In the genomic region with DNA sequence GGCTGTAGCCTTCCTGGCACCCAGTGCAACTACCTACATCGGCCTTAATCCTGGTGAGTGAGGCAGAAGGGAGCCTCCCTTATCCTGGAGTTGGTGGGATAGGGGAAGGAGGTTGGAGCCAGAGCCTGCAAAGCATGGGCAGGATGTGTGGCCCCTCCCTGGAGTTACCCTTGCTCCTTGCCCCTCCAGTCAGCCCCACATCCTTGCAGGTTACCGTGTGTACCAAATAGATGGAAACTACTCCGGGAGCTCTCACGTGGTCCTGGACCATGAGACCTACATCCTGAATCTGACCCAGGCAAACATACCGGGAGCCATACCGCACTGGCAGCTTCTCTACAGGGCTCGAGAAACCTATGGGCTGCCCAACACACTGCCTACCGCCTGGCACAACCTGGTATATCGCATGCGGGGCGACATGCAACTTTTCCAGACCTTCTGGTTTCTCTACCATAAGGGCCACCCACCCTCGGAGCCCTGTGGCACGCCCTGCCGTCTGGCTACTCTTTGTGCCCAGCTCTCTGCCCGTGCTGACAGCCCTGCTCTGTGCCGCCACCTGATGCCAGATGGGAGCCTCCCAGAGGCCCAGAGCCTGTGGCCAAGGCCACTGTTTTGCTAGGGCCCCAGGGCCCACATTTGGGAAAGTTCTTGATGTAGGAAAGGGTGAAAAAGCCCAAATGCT, we compare ENCODE assay signal across 30 cellular contexts. TPM values are rescaled to one million over a fixed set of nuclear protein-coding genes. Genes with fewer than 3 reads are reported as not detected.
DNase-seq lines count a peak whose midpoint lies in the region; ATAC-seq lines count a peak whose summit lies in the region.
"Had no signal": no experiment of that assay in that cellular context is flagged by ENCODE, and none has a peak within 500 bp of the region (broad histone marks: within the 10 kb centered on the region; RNA-seq: fewer than 3 reads in every experiment).

No MANE protein-coding gene starts in this region.

- no peak overlapping the region for H3K4me2 ChIP-seq in trophoblast cell (ENCODE audit: low read length)
- H3K4me2 ChIP-seq: KMS-11, smooth muscle cell had no signal

- H3K4me1 Mint-ChIP-seq in activated CD4-positive, alpha-beta T cell treated with anti-CD3 and anti-CD28 coated beads, Interleukin-2, amount 10 ng/mL, durations not matched to agents 7 days and 5 days: peaks cover 34% of the 10 kb centered on the region
- H3K4me1 Mint-ChIP-seq in central memory CD8-positive, alpha-beta T cell: peaks cover 52% of the 10 kb centered on the region

- POLR2A ChIA-PET in activated CD4-positive, alpha-beta T cell treated with anti-CD3 and anti-CD28 coated beads, Interleukin-2, amount 10 ng/mL, durations not matched to agents 7 days and 5 days (lab: Charles Lee): no interaction called here

- H3K9me3 Mint-ChIP-seq in activated CD4-positive, alpha-beta T cell treated with anti-CD3 and anti-CD28 coated beads, Interleukin-2, amount 10 ng/mL, durations not matched to agents 7 days and 5 days: no peaks in the 10 kb centered on the region
- no peaks in the 10 kb centered on the region for H3K9me3 Mint-ChIP-seq in central memory CD8-positive, alpha-beta T cell
- H3K9me3 Mint-ChIP-seq: memory B cell; stimulated activated naive CD8-positive, alpha-beta T cell treated with anti-CD3 and anti-CD28 coated beads, Interleukin-15, Interleukin-2, amounts not matched to agents 100 ng/mL and 50 ng/mL, for 24 hours had no signal

- H3K27ac ChIP-seq in trophoblast cell (ENCODE audit: low read depth, low read length): no peak overlapping the region
- H3K27ac ChIP-seq: brain microvascular endothelial cell, HL-60, KMS-11, left lung, thyroid gland, vagina had no signal

- no peak overlapping the region for H4K8ac ChIP-seq in trophoblast cell (ENCODE audit: low read depth, low read length)

- H3K23ac ChIP-seq in trophoblast cell (ENCODE audit: low read length): no peak overlapping the region

- no peak overlapping the region for H3K4ac ChIP-seq in trophoblast cell (ENCODE audit: low read depth, low read length)

- H3K4me3 ChIP-seq in trophoblast cell (ENCODE audit: low read depth, low read length): no peak overlapping the region
- H3K4me3 ChIP-seq: left lung, MG63, smooth muscle cell, thyroid gland, vagina had no signal

- H3K18ac ChIP-seq in trophoblast cell (ENCODE audit: low read length): no peak overlapping the region

- H3K4me1 ChIP-seq in trophoblast cell (ENCODE audit: control insufficient read depth in 1 of 2, insufficient read depth in 2 of 2, low read length in 2 of 2): peaks cover 11 to 17% of the 10 kb centered on the region in 2 experiments

- in situ Hi-C loops in G401 (cut with HindIII; ENCODE audit: low sequenced_read_pairs): no loop called here

- no peak overlapping the region for H3K9ac ChIP-seq in trophoblast cell (ENCODE audit: low read length)
- H3K9ac ChIP-seq: KMS-11 had no signal

- H3K14ac ChIP-seq in trophoblast cell (ENCODE audit: low read length): no peak overlapping the region

- peak overlapping the region; percentile 44 for H4K12ac ChIP-seq in trophoblast cell (ENCODE audit: low read depth, low read length)

- no peak overlapping the region for H2AK5ac ChIP-seq in trophoblast cell (ENCODE audit: low read length)

- peaks cover 2% of the 10 kb centered on the region for H3K79me2 ChIP-seq in trophoblast cell (ENCODE audit: control insufficient read depth, insufficient read depth, low read length, poor library complexity)

- no peak overlapping the region for H2BK12ac ChIP-seq in trophoblast cell (ENCODE audit: low read length)

- no peak overlapping the region for H3K4me3 Mint-ChIP-seq in activated CD4-positive, alpha-beta T cell treated with anti-CD3 and anti-CD28 coated beads, Interleukin-2, amount 10 ng/mL, durations not matched to agents 7 days and 5 days
- peak overlapping the region; percentile 55 for H3K4me3 Mint-ChIP-seq in central memory CD8-positive, alpha-beta T cell
- H3K4me3 Mint-ChIP-seq: memory B cell; stimulated activated naive CD8-positive, alpha-beta T cell treated with anti-CD3 and anti-CD28 coated beads, Interleukin-15, Interleukin-2, amounts not matched to agents 100 ng/mL and 50 ng/mL, for 24 hours had no signal

- peaks cover 6% of the 10 kb centered on the region for H3K79me1 ChIP-seq in trophoblast cell (ENCODE audit: low read length)

- peaks cover 6 to 9% of the 10 kb centered on the region in 2 experiments for H3K36me3 ChIP-seq in trophoblast cell (ENCODE audit: control insufficient read depth in 1 of 2, insufficient read depth in 2 of 2, low read length in 2 of 2)
- H3K36me3 ChIP-seq: brain microvascular endothelial cell, MG63 had no signal

- no peak overlapping the region for H2AFZ ChIP-seq in trophoblast cell (ENCODE audit: insufficient read depth, low read length, poor library complexity)

- ATAC-seq in central memory CD8-positive, alpha-beta T cell (replicated peaks; ENCODE audit: extremely low read depth, poor library complexity, severe bottlenecking): no peak
- no peak for ATAC-seq in HG03442 (IDR thresholded peaks at IDR 0.05; ENCODE audit: unreplicated experiment)
- ATAC-seq: activated CD4-positive, CD25-positive, alpha-beta regulatory T cell treated with anti-CD3 and anti-CD28 coated beads, Interleukin-2, amount 50 U/mL, for 24 hours; left lung; right cardiac atrium; SK-N-SH treated with all-trans-retinoic acid at 6 μM for 48 hours had no signal

- no peaks in the 10 kb centered on the region for H3K27me3 ChIP-seq in trophoblast cell (ENCODE audit: insufficient read depth, low read length)
- H3K27me3 ChIP-seq: brain microvascular endothelial cell, left lung, MG63, thyroid gland, vagina had no signal

- H3K36me3 Mint-ChIP-seq in activated CD4-positive, alpha-beta T cell treated with anti-CD3 and anti-CD28 coated beads, Interleukin-2, amount 10 ng/mL, durations not matched to agents 7 days and 5 days (ENCODE audit: low read depth): peaks cover 63% of the 10 kb centered on the region
- peaks cover 17% of the 10 kb centered on the region for H3K36me3 Mint-ChIP-seq in central memory CD8-positive, alpha-beta T cell (ENCODE audit: insufficient read depth)

- H2BK120ac ChIP-seq in trophoblast cell (ENCODE audit: insufficient read depth, low read length, poor library complexity): no peak overlapping the region

- H2BK5ac ChIP-seq in trophoblast cell (ENCODE audit: low read depth, low read length, poor library complexity): no peak overlapping the region

- no peak for DNase-seq in activated CD4-positive, alpha-beta T cell treated with anti-CD3 and anti-CD28 coated beads, Interleukin-2, amount 10 ng/mL, durations not matched to agents 7 days and 5 days
- no peak for DNase-seq in activated CD4-positive, alpha-beta T cell treated with anti-CD3 and anti-CD28 coated beads for 1 hour
- DNase-seq in G401 (ENCODE audit: low spot score) (peak; percentile 84), trophoblast cell (no peak), cortex of kidney (lab: John Stamatoyannopoulos, UW) (no peak), hippocampal formation (lab: John Stamatoyannopoulos, UW) (no peak)
- DNase-seq in central memory CD8-positive, alpha-beta T cell (ENCODE audit: low spot score in 2 of 2): no peak
- DNase-seq: activated CD8-positive, alpha-beta memory T cell treated with anti-CD3 and anti-CD28 coated beads for 24 hours; activated gamma-delta T cell; brain microvascular endothelial cell; effector CD8-positive, alpha-beta T cell; H7; left lung; MG63; NCI-H1105; NCI-H2029; NCI-H526; OCI-M1; right cardiac atrium; T-helper 2 cell; thyroid gland had no signal

- H4K91ac ChIP-seq in trophoblast cell (ENCODE audit: low read depth, low read length): no peak overlapping the region

- no peaks in the 10 kb centered on the region for H3K27me3 Mint-ChIP-seq in activated CD4-positive, alpha-beta T cell treated with anti-CD3 and anti-CD28 coated beads, Interleukin-2, amount 10 ng/mL, durations not matched to agents 7 days and 5 days
- H3K27me3 Mint-ChIP-seq in central memory CD8-positive, alpha-beta T cell: no peaks in the 10 kb centered on the region
- H3K27me3 Mint-ChIP-seq: memory B cell; stimulated activated naive CD8-positive, alpha-beta T cell treated with anti-CD3 and anti-CD28 coated beads, Interleukin-15, Interleukin-2, amounts not matched to agents 100 ng/mL and 50 ng/mL, for 24 hours had no signal

- H3K27ac Mint-ChIP-seq in activated CD4-positive, alpha-beta T cell treated with anti-CD3 and anti-CD28 coated beads, Interleukin-2, amount 10 ng/mL, durations not matched to agents 7 days and 5 days: peak overlapping the region; percentile 47
- H3K27ac Mint-ChIP-seq in central memory CD8-positive, alpha-beta T cell (ENCODE audit: low read depth): no peak overlapping the region
- H3K27ac Mint-ChIP-seq: memory B cell; stimulated activated naive CD8-positive, alpha-beta T cell treated with anti-CD3 and anti-CD28 coated beads, Interleukin-15, Interleukin-2, amounts not matched to agents 100 ng/mL and 50 ng/mL, for 24 hours had no signal

- no CpG with 5 or more reads among the region's 16 CpGs for WGBS in trophoblast cell (ENCODE audit: extremely low coverage, insufficient coverage, insufficient read length)

- CTCF ChIA-PET in activated CD4-positive, alpha-beta T cell treated with anti-CD3 and anti-CD28 coated beads, Interleukin-2, amount 10 ng/mL, durations not matched to agents 7 days and 5 days (lab: Charles Lee): interaction anchor here (1.0 to 8.7 kb wide), 4 partner anchors 8 to 50 kb away, joined by 3 to 61 read pairs (median 12); no protein-coding TSS in a partner anchor

- H3K9me3 ChIP-seq in trophoblast cell (ENCODE audit: insufficient read depth, low read depth, low read length): peaks cover 2% of the 10 kb centered on the region
- H3K9me3 ChIP-seq: left lung, MG63, thyroid gland, vagina had no signal

RNA-seq across cellular contexts. Expression of a gene that starts 3.9 kb away (rescaled TPM):
- 10 to 100 TPM; 46.1 to 53.6 TPM for total RNA-seq in activated CD4-positive, alpha-beta T cell treated with anti-CD3 and anti-CD28 coated beads, Interleukin-2, amount 10 ng/mL, durations not matched to agents 7 days and 5 days
- 7.3 and 14.1 TPM in 2 replicates for total RNA-seq in G401 (2014; rRNA removed; shearing (Covaris generic))
- 18.0 and 18.1 TPM in 2 replicates for polyA plus RNA-seq in trophoblast cell (2013)

RNA-seq across cellular contexts. Expression of a gene that starts 24.8 kb away (rescaled TPM):
- total RNA-seq in activated CD4-positive, alpha-beta T cell treated with anti-CD3 and anti-CD28 coated beads, Interleukin-2, amount 10 ng/mL, durations not matched to agents 7 days and 5 days: 10 to 100 TPM; 58.2 to 61.3 TPM
- 41.4 and 44.6 TPM in 2 replicates for total RNA-seq in G401 (2014; rRNA removed; shearing (Covaris generic))
- polyA plus RNA-seq in trophoblast cell (2013): 15.4 and 15.6 TPM in 2 replicates

RNA-seq across cellular contexts. Expression of a gene that starts 46.7 kb away (rescaled TPM):
- under 1 TPM in 1 of 2 experiments, not detected in 1; 0.35 TPM for total RNA-seq in activated CD4-positive, alpha-beta T cell treated with anti-CD3 and anti-CD28 coated beads, Interleukin-2, amount 10 ng/mL, durations not matched to agents 7 days and 5 days
- total RNA-seq in G401 (2014; rRNA removed; shearing (Covaris generic)): not detected in 2 replicates
- polyA plus RNA-seq in trophoblast cell (2013): 0.93 and 0.94 TPM in 2 replicates
